ENCODE assay signal across 8 cellular contexts in genomic region chr12:8242881-8243681, GRCh38. TPM values are rescaled to one million over a fixed set of nuclear protein-coding genes. Genes with fewer than 3 reads are reported as not detected.
A peak's percentile ranks its signal among the peaks of the same experiment; 100 is the strongest.
DNase-seq lines count a peak whose midpoint lies in the region; ATAC-seq and TF ChIP-seq lines count a peak whose summit lies in the region.
"Not testable (repeated sequence)": the region's sequence is repeated elsewhere in the genome, so short reads cannot be mapped to it uniquely, and the experiment has no call there.

No MANE protein-coding gene starts in this region.

- H3K27me3 ChIP-seq in SU-DHL-6 (ENCODE audit: low read length); subcutaneous abdominal adipose tissue (ENCODE audit: control insufficient read depth in 5 of 5, insufficient read depth in 4 of 5, low read length in 5 of 5): not testable (repeated sequence)

- H3K79me2 ChIP-seq in SU-DHL-6 (ENCODE audit: insufficient read depth, low read length): not testable (repeated sequence)

- H3F3A ChIP-seq in SU-DHL-6 (ENCODE audit: insufficient read depth): not testable (repeated sequence)

- H3K36me3 ChIP-seq in SU-DHL-6 (ENCODE audit: low read length); subcutaneous abdominal adipose tissue (ENCODE audit: control insufficient read depth in 5 of 5, insufficient read depth in 5 of 5, low read length in 5 of 5): not testable (repeated sequence)

- not testable (repeated sequence) for H3K9me3 Mint-ChIP-seq in activated naive CD8-positive, alpha-beta T cell treated with anti-CD3 and anti-CD28 coated beads for 36 hours

- not testable (repeated sequence) for H3K36me3 Mint-ChIP-seq in activated naive CD8-positive, alpha-beta T cell treated with anti-CD3 and anti-CD28 coated beads for 36 hours

- H3K9me3 ChIP-seq in SU-DHL-6 (ENCODE audit: insufficient read depth, low read length); subcutaneous abdominal adipose tissue (ENCODE audit: control insufficient read depth in 5 of 5, low read length in 5 of 5): not testable (repeated sequence)

- not testable (repeated sequence) for H4K20me1 ChIP-seq in SU-DHL-6 (ENCODE audit: low read depth, low read length)

- H3K27ac ChIP-seq in SU-DHL-6 (ENCODE audit: low read depth, low read length); subcutaneous abdominal adipose tissue (ENCODE audit: low read depth, low read length): not testable (repeated sequence)

- H3K4me1 Mint-ChIP-seq in activated naive CD8-positive, alpha-beta T cell treated with anti-CD3 and anti-CD28 coated beads for 36 hours: peaks cover 24% of the 10 kb centered on the region

- H3K4me2 ChIP-seq in SU-DHL-6 (ENCODE audit: low read depth, low read length, poor library complexity, severe bottlenecking): peak overlapping the region; percentile 53

- not testable (repeated sequence) for H3K9me2 ChIP-seq in SU-DHL-6 (replicated peaks; ENCODE audit: insufficient read depth, low read length)

- not testable (repeated sequence) for H3K27me3 Mint-ChIP-seq in activated naive CD8-positive, alpha-beta T cell treated with anti-CD3 and anti-CD28 coated beads for 36 hours

- peak; percentile 80 for ATAC-seq in HG02610 (IDR thresholded peaks at IDR 0.05; ENCODE audit: unreplicated experiment)

- H2AFZ ChIP-seq in SU-DHL-6 (ENCODE audit: low read depth, low read length, severe bottlenecking): peak overlapping the region; percentile 96

- not testable (repeated sequence) for TF ChIP-seq CTCF in SU-DHL-6 (IDR thresholded peaks at IDR 0.05; ENCODE audit: insufficient read depth, low read length, poor library complexity, severe bottlenecking)

- H3K27ac Mint-ChIP-seq in activated naive CD8-positive, alpha-beta T cell treated with anti-CD3 and anti-CD28 coated beads for 36 hours: peak overlapping the region; percentile 98

- peak; percentile 64 for DNase-seq in GF-D8 (lab: John Stamatoyannopoulos, UW)
- peak; percentile 87 for DNase-seq in NCI-H128 (lab: John Stamatoyannopoulos, UW; ENCODE audit: unreplicated experiment)
- DNase-seq in activated naive CD8-positive, alpha-beta T cell treated with anti-CD3 and anti-CD28 coated beads for 36 hours: peak; percentile 98
- DNase-seq in glomerular visceral epithelial cell (ENCODE audit: extremely low spot score): peak; percentile 98
- DNase-seq in nucleus accumbens (lab: John Stamatoyannopoulos, UW): peak; percentile 71 to 100 (median 97)

- peak overlapping the region; percentile 44; the same call in 1 of the 2 replicates for H3K9ac ChIP-seq in SU-DHL-6 (ENCODE audit: low read length)
- H3K9ac ChIP-seq in subcutaneous abdominal adipose tissue (ENCODE audit: low read length in 5 of 5): peak overlapping the region in 2 of 5 donors; percentile 68 to 73

- H3K4me3 Mint-ChIP-seq in activated naive CD8-positive, alpha-beta T cell treated with anti-CD3 and anti-CD28 coated beads for 36 hours: peak overlapping the region; percentile 91

- H3K4me3 ChIP-seq in SU-DHL-6 (ENCODE audit: insufficient read depth, low read length, poor library complexity, severe bottlenecking): peak overlapping the region; percentile 51
- peak overlapping the region in 4 of 5 donors; percentile 70 to 75 (median 70) for H3K4me3 ChIP-seq in subcutaneous abdominal adipose tissue (ENCODE audit: low read depth in 1 of 5, low read length in 5 of 5)

- peaks cover 0 to 11% (median 5%) of the 10 kb centered on the region in 5 donors for H3K4me1 ChIP-seq in subcutaneous abdominal adipose tissue (ENCODE audit: control insufficient read depth in 5 of 5, insufficient read depth in 5 of 5, low read length in 5 of 5)

RNA-seq across cellular contexts. Expression of gene FAM90A1, which starts 15.7 kb away (rescaled TPM):
- total RNA-seq in activated naive CD8-positive, alpha-beta T cell treated with anti-CD3 and anti-CD28 coated beads for 36 hours: under 1 TPM; 0.40 to 0.41 TPM
